8 cellular contexts compared by ENCODE assay signal in the genomic region with DNA sequence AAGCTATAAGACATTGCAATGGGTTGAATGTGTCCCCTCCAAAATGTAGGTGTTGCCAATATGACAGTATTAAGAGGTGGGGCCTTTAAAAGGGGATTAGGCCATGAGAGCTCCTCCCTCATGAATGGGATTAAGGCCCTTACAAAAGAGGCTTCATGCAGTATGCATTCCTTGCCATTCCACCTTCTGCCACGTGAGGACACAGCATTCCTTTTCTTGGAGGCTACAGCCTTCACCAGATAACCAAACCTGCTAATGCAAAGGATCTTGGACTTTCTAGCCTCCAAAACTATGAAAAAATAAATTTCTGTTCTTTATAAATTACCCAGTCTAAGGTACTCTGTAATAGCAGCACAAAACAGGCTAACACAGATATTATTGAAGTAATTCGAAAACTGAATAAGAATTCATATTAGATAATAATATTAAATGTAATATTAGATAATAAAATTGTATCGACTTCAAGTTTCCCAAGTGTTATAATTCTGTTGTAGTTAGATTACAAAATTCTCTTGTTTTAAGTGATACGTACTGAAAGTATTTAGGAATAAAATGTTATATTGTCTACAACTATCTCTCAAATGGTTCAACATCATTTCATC. TPM values are rescaled to one million over a fixed set of nuclear protein-coding genes. Genes with fewer than 3 reads are reported as not detected.
DNase-seq lines count a peak whose midpoint lies in the region; ATAC-seq and TF ChIP-seq lines count a peak whose summit lies in the region.

No MANE protein-coding gene starts in this region.

- TF ChIP-seq CTCF in A673 (conservative IDR thresholded peaks at IDR 0.05; ENCODE audit: low read depth, low read length) (peak; percentile 79), HCT116 (IDR thresholded peaks at IDR 0.05 in 2 of 3, conservative IDR thresholded peaks at IDR 0.05 in 1 of 3; ENCODE audit: borderline replicate concordance in 1 of 3, insufficient read depth in 1 of 3, low read depth in 2 of 3, low read length in 2 of 3) (peak; percentile 65 to 81 (median 73)), glutamatergic neuron (IDR thresholded peaks at IDR 0.05; ENCODE audit: partially characterized antibody, unreplicated experiment) (peak; percentile 35)
- TF ChIP-seq CTCF in CD4-positive, alpha-beta T cell (IDR thresholded peaks at IDR 0.05): no peak

- no peaks in the 10 kb centered on the region for H3K79me2 ChIP-seq in HCT116 (ENCODE audit: insufficient read depth, low read length)

- H3K4me3 Mint-ChIP-seq in glutamatergic neuron (ENCODE audit: unreplicated experiment): no peak overlapping the region
- no peak overlapping the region for H3K4me3 Mint-ChIP-seq in stimulated activated memory B cell treated with anti-CD40 and anti-IgM and Interleukin-4, amounts not matched to agents 10 μg/mL and 1 μg/mL and 100 μg/mL, for 72 hours
- H3K4me3 Mint-ChIP-seq in CD4-positive, alpha-beta T cell: no peak overlapping the region

- peaks cover 2% of the 10 kb centered on the region for H3K4me1 Mint-ChIP-seq in glutamatergic neuron (ENCODE audit: low read depth, unreplicated experiment)
- peaks cover 17% of the 10 kb centered on the region for H3K4me1 Mint-ChIP-seq in stimulated activated memory B cell treated with anti-CD40 and anti-IgM and Interleukin-4, amounts not matched to agents 10 μg/mL and 1 μg/mL and 100 μg/mL, for 72 hours
- no peaks in the 10 kb centered on the region for H3K4me1 Mint-ChIP-seq in CD4-positive, alpha-beta T cell (ENCODE audit: low read depth)

- no peak overlapping the region for H3K4me3 ChIP-seq in A673 (ENCODE audit: low read depth, low read length, poor library complexity, severe bottlenecking)
- no peak overlapping the region for H3K4me3 ChIP-seq in HCT116 (replicated peaks in 1 of 2; ENCODE audit: low read depth in 1 of 2, low read length in 2 of 2)

- BruUV-seq in A673 (replicated peaks; lab: Mats Ljungman, UMichigan) (no TSS peak), HCT116 (replicated peaks; lab: Mats Ljungman, UMichigan) (no TSS peak)

- DNase-seq in A673 (ENCODE audit: low spot score): peak; percentile 92
- peak; percentile 81 for DNase-seq in HCT116 (ENCODE audit: low read depth, low spot score)
- DNase-seq in SK-N-DZ (ENCODE audit: low spot score): peak; percentile 50
- peak; percentile 49 for DNase-seq in glutamatergic neuron
- DNase-seq in activated T-cell treated with anti-CD3 and anti-CD28 coated beads, Interleukin-2, amount 50 U/mL, for 48 hours: no peak
- DNase-seq in CD4-positive, alpha-beta T cell: no peak

- no peak for TF ChIP-seq POLR2A in HCT116 (IDR thresholded peaks at IDR 0.05; ENCODE audit: borderline replicate concordance, extremely low read depth, insufficient read depth, insufficient read length)

- no peaks in the 10 kb centered on the region for H3K9me3 ChIP-seq in A673 (ENCODE audit: low read depth, low read length, poor library complexity, severe bottlenecking)
- H3K9me3 ChIP-seq in HCT116 (ENCODE audit: control insufficient read depth in 1 of 2, insufficient read depth in 1 of 2, low read depth in 1 of 2, low read length in 2 of 2): no peaks in the 10 kb centered on the region
- H3K9me3 ChIP-seq in CD4-positive, alpha-beta T cell (ENCODE audit: control insufficient read depth, low read length): no peaks in the 10 kb centered on the region

- no peak overlapping the region for H3K4me2 ChIP-seq in HCT116 (ENCODE audit: low read length)

- H3K36me3 Mint-ChIP-seq in glutamatergic neuron (ENCODE audit: unreplicated experiment): no peaks in the 10 kb centered on the region
- H3K36me3 Mint-ChIP-seq in stimulated activated memory B cell treated with anti-CD40 and anti-IgM and Interleukin-4, amounts not matched to agents 10 μg/mL and 1 μg/mL and 100 μg/mL, for 72 hours: no peaks in the 10 kb centered on the region
- H3K36me3 Mint-ChIP-seq in CD4-positive, alpha-beta T cell (ENCODE audit: low read depth): no peaks in the 10 kb centered on the region

- H3K9me2 ChIP-seq in HCT116 (ENCODE audit: insufficient read depth): no peaks in the 10 kb centered on the region

- no peaks in the 10 kb centered on the region for H3K9me3 Mint-ChIP-seq in glutamatergic neuron (ENCODE audit: unreplicated experiment)
- H3K9me3 Mint-ChIP-seq in stimulated activated memory B cell treated with anti-CD40 and anti-IgM and Interleukin-4, amounts not matched to agents 10 μg/mL and 1 μg/mL and 100 μg/mL, for 72 hours: peaks cover 4% of the 10 kb centered on the region
- peaks cover 2% of the 10 kb centered on the region for H3K9me3 Mint-ChIP-seq in CD4-positive, alpha-beta T cell

- ATAC-seq in HCT116 (peak; percentile 89), HG03520 (IDR thresholded peaks at IDR 0.05; ENCODE audit: unreplicated experiment) (no peak)
- no peak for ATAC-seq in stimulated activated memory B cell treated with anti-CD40 and anti-IgM and Interleukin-4, amounts not matched to agents 10 μg/mL and 1 μg/mL and 100 μg/mL, for 72 hours
- no peak for ATAC-seq in CD4-positive, alpha-beta T cell (ENCODE audit: poor library complexity)

- H4K20me1 ChIP-seq in HCT116 (ENCODE audit: insufficient read depth): no peaks in the 10 kb centered on the region

- no peak overlapping the region for H3K27ac Mint-ChIP-seq in glutamatergic neuron (ENCODE audit: unreplicated experiment)
- no peak overlapping the region for H3K27ac Mint-ChIP-seq in stimulated activated memory B cell treated with anti-CD40 and anti-IgM and Interleukin-4, amounts not matched to agents 10 μg/mL and 1 μg/mL and 100 μg/mL, for 72 hours
- H3K27ac Mint-ChIP-seq in CD4-positive, alpha-beta T cell: no peak overlapping the region

- H3K9ac ChIP-seq in HCT116 (ENCODE audit: low read length): no peak overlapping the region

- CTCF ChIA-PET in A673 (lab: Charles Lee): interaction anchor here (0.6 to 1.0 kb wide), 3 partner anchors 18 to 1286 kb away, joined by 3 to 16 read pairs (median 3); no protein-coding TSS in a partner anchor
- CTCF ChIA-PET in HCT116 (lab: Charles Lee): interaction anchor here (0.6 to 5.8 kb wide), 8 partner anchors 9 to 271 kb away, joined by 3 to 116 read pairs (median 4); a partner anchor contains a TSS
- CTCF ChIA-PET in CD4-positive, alpha-beta T cell (lab: Charles Lee): no interaction called here

- H3K36me3 ChIP-seq in A673 (ENCODE audit: insufficient read depth, low read length, poor library complexity, severe bottlenecking) (no peaks in the 10 kb centered on the region), HCT116 (ENCODE audit: control insufficient read depth in 1 of 2, insufficient read depth in 2 of 2, low read length in 2 of 2) (no peaks in the 10 kb centered on the region)

- H3K27me3 Mint-ChIP-seq in glutamatergic neuron (ENCODE audit: unreplicated experiment): no peaks in the 10 kb centered on the region
- H3K27me3 Mint-ChIP-seq in stimulated activated memory B cell treated with anti-CD40 and anti-IgM and Interleukin-4, amounts not matched to agents 10 μg/mL and 1 μg/mL and 100 μg/mL, for 72 hours: no peaks in the 10 kb centered on the region
- H3K27me3 Mint-ChIP-seq in CD4-positive, alpha-beta T cell: no peaks in the 10 kb centered on the region

- RAD21 ChIA-PET in HCT116 (lab: Charles Lee; ENCODE audit: low non-redundant PET in 1 of 2, low total read pairs in 2 of 2, uncharacterized antibody in 2 of 2, unreplicated experiment in 2 of 2): interaction anchor here (1.0 to 1.1 kb wide), 3 partner anchors 38 to 168 kb away, joined by 4 to 9 read pairs (median 8); no protein-coding TSS in a partner anchor

- no peak overlapping the region for H2AFZ ChIP-seq in HCT116 (ENCODE audit: low read depth, low read length, poor library complexity, severe bottlenecking)

- peak; percentile 89 for TF ChIP-seq RAD21 in HCT116 (IDR thresholded peaks at IDR 0.05; ENCODE audit: low read depth)

- intact Hi-C loops in A673 (cut with micrococcal nuclease; ENCODE audit: unreplicated experiment): loop anchor here (2.0 to 10.0 kb wide), 3 partner anchors 168 to 1286 kb away; a partner anchor contains a TSS
- intact Hi-C loops in HCT116 (cut with micrococcal nuclease): loop anchor here (1.0 to 10.0 kb wide), 3 partner anchors 144 to 760 kb away; a partner anchor contains a TSS
- intact Hi-C loops in CD4-positive, alpha-beta T cell (cut with DNase I, micrococcal nuclease): loop anchor here (10.0 kb wide), 2 partner anchors 724 to 1004 kb away; a partner anchor contains a TSS

- H3K27me3 ChIP-seq in A673 (replicated peaks; ENCODE audit: insufficient read depth, low read depth, low read length, poor library complexity): no peaks in the 10 kb centered on the region
- no peaks in the 10 kb centered on the region for H3K27me3 ChIP-seq in HCT116 (ENCODE audit: insufficient read depth, low read length)
- H3K27me3 ChIP-seq in CD4-positive, alpha-beta T cell (ENCODE audit: control insufficient read depth, insufficient read depth, low read length): peaks cover 5% of the 10 kb centered on the region

- H3K27ac ChIP-seq in A673 (ENCODE audit: low read depth, low read length, poor library complexity, severe bottlenecking) (no peak overlapping the region), HCT116 (ENCODE audit: low read depth, low read length) (no peak overlapping the region)
- no peak overlapping the region for H3K27ac ChIP-seq in CD4-positive, alpha-beta T cell (ENCODE audit: low read depth, low read length)

- H3K4me1 ChIP-seq in A673 (ENCODE audit: insufficient read depth, low read length, poor library complexity, severe bottlenecking): peaks cover 6% of the 10 kb centered on the region
- peaks cover 2 to 27% of the 10 kb centered on the region in 2 experiments; a peak in 3 of 4 replicates for H3K4me1 ChIP-seq in HCT116 (ENCODE audit: control insufficient read depth in 1 of 2, insufficient read depth in 2 of 2, low read length in 2 of 2)

- POLR2A ChIA-PET in A673 (lab: Charles Lee; ENCODE audit: low non-redundant PET) (no interaction called here), HCT116 (lab: Charles Lee) (interaction anchor here (1.2 kb wide), 2 partner anchors 8 to 168 kb away, joined by 3 to 4 read pairs; no protein-coding TSS in a partner anchor)
- POLR2A ChIA-PET in CD4-positive, alpha-beta T cell (lab: Charles Lee): no interaction called here

TF ChIP-seq in HCT116, 20 proteins besides CTCF, POLR2A, EP300 and RAD21 (continues in another document):
- TF ChIP-seq, protein P1, sequence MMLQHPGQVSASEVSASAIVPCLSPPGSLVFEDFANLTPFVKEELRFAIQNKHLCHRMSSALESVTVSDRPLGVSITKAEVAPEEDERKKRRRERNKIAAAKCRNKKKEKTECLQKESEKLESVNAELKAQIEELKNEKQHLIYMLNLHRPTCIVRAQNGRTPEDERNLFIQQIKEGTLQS (IDR thresholded peaks at IDR 0.05): no peak

RNA-seq across cellular contexts. Expression of a gene that starts 29.4 kb away (rescaled TPM):
- total RNA-seq in A673 (2021): 0.30 and 0.66 TPM in 2 replicates
- total RNA-seq in HCT116 (2021; ENCODE audit: unreplicated experiment): 0.25 TPM
- 0.12 and 0.26 TPM in 2 replicates for polyA plus RNA-seq in HCT116 (2012)
- polyA plus RNA-seq in SK-N-DZ (2014; cell fraction: cytosol; rRNA removed): not detected in 2 replicates
- polyA plus RNA-seq in SK-N-DZ (2014; cell fraction: nucleus; rRNA removed): 0.11 and 0.12 TPM in 2 replicates
- not detected for total RNA-seq in glutamatergic neuron (ENCODE audit: unreplicated experiment)
- total RNA-seq in CD4-positive, alpha-beta T cell: under 1 TPM in 1 of 2 experiments, not detected in 1; 0.31 TPM

RNA-seq across cellular contexts. Expression of a gene that starts 33.5 kb away (rescaled TPM):
- total RNA-seq in A673 (2021) (0.77 and 0.79 TPM in 2 replicates), HCT116 (2021; ENCODE audit: unreplicated experiment) (14.0 TPM), glutamatergic neuron (ENCODE audit: unreplicated experiment) (not detected)
- polyA plus RNA-seq in HCT116 (2012): 10.8 and 12.0 TPM in 2 replicates
- polyA plus RNA-seq in SK-N-DZ (2014; cell fraction: cytosol; rRNA removed): 2.2 and 9.9 TPM in 2 replicates
- 1.1 and 1.2 TPM in 2 replicates for polyA plus RNA-seq in SK-N-DZ (2014; cell fraction: nucleus; rRNA removed)
- under 1 TPM; 0.22 to 0.31 TPM for total RNA-seq in CD4-positive, alpha-beta T cell

Comparison
In these comparisons a context has a peak if more than half of its experiments do, and no peak if none do; other contexts are left out.
1. DNase-seq: peak in A673 (single experiment), HCT116 (single experiment), SK-N-DZ (single experiment) and glutamatergic neuron (single experiment); none in activated T-cell treated with anti-CD3 and anti-CD28 coated beads, Interleukin-2, amount 50 U/mL, for 48 hours (0 of 2) and CD4-positive, alpha-beta T cell (0 of 10).